Comparison of ENCODE assay signal across 27 cellular contexts in the genomic region with DNA sequence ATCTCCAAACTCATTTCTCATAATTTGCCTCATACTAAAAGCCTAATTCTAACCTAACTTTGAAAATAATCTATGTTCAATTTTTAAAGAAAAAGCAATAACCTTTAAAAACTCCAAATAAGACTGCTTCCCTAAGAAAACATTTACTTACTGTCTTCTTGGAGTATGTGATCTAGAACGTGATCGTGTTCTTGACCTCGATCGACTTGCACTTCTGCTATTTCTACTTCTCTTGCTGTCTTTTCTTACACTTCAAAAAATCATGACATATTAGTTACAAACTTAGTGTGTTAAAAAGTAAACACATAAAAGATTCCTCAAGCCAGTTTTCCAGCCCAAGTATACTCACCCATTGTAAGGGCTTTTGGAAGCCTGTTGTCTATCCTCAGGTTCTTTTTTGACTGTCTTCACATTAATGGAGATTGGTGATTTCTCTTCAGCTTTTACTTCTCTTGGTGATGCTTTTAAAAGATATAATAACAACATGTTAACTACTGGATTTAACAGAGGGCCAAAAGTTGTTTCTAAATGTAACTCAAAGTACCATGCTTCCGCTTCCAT. TPM values are rescaled to one million over a fixed set of nuclear protein-coding genes. Genes with fewer than 3 reads are reported as not detected.
DNase-seq lines count a peak whose midpoint lies in the region; ATAC-seq, FAIRE-seq and TF ChIP-seq lines count a peak whose summit lies in the region.
"Had no signal": no experiment of that assay in that cellular context is flagged by ENCODE, and none has a peak within 500 bp of the region (broad histone marks: within the 10 kb centered on the region; RNA-seq: fewer than 3 reads in every experiment).

No MANE protein-coding gene starts in this region.

- H3K4me2 ChIP-seq in mesenchymal stem cell (ENCODE audit: low read length, poor library complexity, severe bottlenecking) = no peak overlapping the region
- H3K4me2 ChIP-seq: hepatocyte had no signal

- no peak overlapping the region for H3K4ac ChIP-seq in mesenchymal stem cell (ENCODE audit: low read depth in 1 of 2, low read length in 2 of 2)

- no peak overlapping the region for H2AFZ ChIP-seq in mesenchymal stem cell (ENCODE audit: low read depth, low read length)
- H2AFZ ChIP-seq: hepatocyte had no signal

- H2BK120ac ChIP-seq in mesenchymal stem cell (ENCODE audit: low read depth, low read length) = no peak overlapping the region

- WGBS in mesenchymal stem cell = 96% methylated on average over 5 of the region's 5 CpGs

- peaks cover 1% of the 10 kb centered on the region for H3K79me1 ChIP-seq in mesenchymal stem cell (replicated peaks; ENCODE audit: low read length, poor library complexity, severe bottlenecking)

- H3K36me3 Mint-ChIP-seq in activated T-cell treated with anti-CD3 and anti-CD28 coated beads, Interleukin-2, amount 50 U/mL, for 72 hours (ENCODE audit: insufficient read depth in 2 of 2) = peaks cover 19 to 63% of the 10 kb centered on the region in 2 donors
- H3K36me3 Mint-ChIP-seq in activated T-helper 17 cell treated with anti-CD3 and anti-CD28 coated beads, Interleukin-2, amount 50 U/mL, for 72 hours (ENCODE audit: low read depth) = peaks cover 100% of the 10 kb centered on the region

- H2BK15ac ChIP-seq in mesenchymal stem cell (ENCODE audit: low read depth, poor library complexity, severe bottlenecking) = no peak overlapping the region

- H3K27me3 Mint-ChIP-seq in activated T-cell treated with anti-CD3 and anti-CD28 coated beads, Interleukin-2, amount 50 U/mL, for 72 hours (ENCODE audit: low read depth) = no peaks in the 10 kb centered on the region
- no peaks in the 10 kb centered on the region for H3K27me3 Mint-ChIP-seq in activated T-helper 17 cell treated with anti-CD3 and anti-CD28 coated beads, Interleukin-2, amount 50 U/mL, for 72 hours

- H3K4me1 Mint-ChIP-seq in activated T-cell treated with anti-CD3 and anti-CD28 coated beads, Interleukin-2, amount 50 U/mL, for 72 hours (ENCODE audit: low read depth) = peaks cover 72% of the 10 kb centered on the region
- H3K4me1 Mint-ChIP-seq in activated T-helper 17 cell treated with anti-CD3 and anti-CD28 coated beads, Interleukin-2, amount 50 U/mL, for 72 hours = peaks cover 42% of the 10 kb centered on the region

- no peak for DNase-seq in activated T-cell treated with anti-CD3 and anti-CD28 coated beads, Interleukin-2, amount 50 U/mL, for 72 hours
- DNase-seq in activated T-cell treated with anti-CD3 and anti-CD28 coated beads, Interleukin-2, amount 50 U/mL, for 1 hour = no peak
- DNase-seq in H54 (ENCODE audit: insufficient read length, low spot score) (no peak), mesenchymal stem cell (peak; percentile 28), HUDEP-2 (lab: John Stamatoyannopoulos, UW; ENCODE audit: unreplicated experiment in 76 of 76) (no peak), COR-L47 (lab: John Stamatoyannopoulos, UW) (no peak)
- DNase-seq: activated effector memory CD4-positive, alpha-beta T cell treated with Interleukin-2 at 50 U/mL for 16 hours; amygdala; BE2C; colonic mucosa; endodermal cell; gastrocnemius medialis; MM.1S; NCI-H1417 treated with DMSO at 0.1 percent for 48 hours; NCI-H2081 treated with DMSO at 0.1 percent for 48 hours; NCI-H345; OCI-M1; spleen; stimulated activated CD4-positive, alpha-beta T cell treated with anti-CD3 and anti-CD28 coated beads, Interleukin-4, amount 100 ng/mL, for 1 hour; stimulated activated naive CD4-positive, alpha-beta T cell treated with Interleukin-2 at 50 U/mL for 16 hours had no signal

- H2BK5ac ChIP-seq in mesenchymal stem cell (ENCODE audit: low read depth, low read length, poor library complexity, severe bottlenecking) = no peak overlapping the region

- no peaks in the 10 kb centered on the region for H3K9me3 Mint-ChIP-seq in activated T-cell treated with anti-CD3 and anti-CD28 coated beads, Interleukin-2, amount 50 U/mL, for 72 hours
- no peaks in the 10 kb centered on the region for H3K9me3 Mint-ChIP-seq in activated T-helper 17 cell treated with anti-CD3 and anti-CD28 coated beads, Interleukin-2, amount 50 U/mL, for 72 hours
- H3K9me3 Mint-ChIP-seq: endodermal cell had no signal

- no peak overlapping the region for H4K8ac ChIP-seq in mesenchymal stem cell (ENCODE audit: low read length)

- H4K91ac ChIP-seq in mesenchymal stem cell (ENCODE audit: low read length) = no peak overlapping the region

- H3K23ac ChIP-seq in mesenchymal stem cell (ENCODE audit: low read length in 2 of 2) = no peak overlapping the region

- H3K4me3 ChIP-seq in mesenchymal stem cell (ENCODE audit: insufficient read depth in 1 of 2, low read depth in 1 of 2, low read length in 2 of 2) = no peak overlapping the region
- H3K4me3 ChIP-seq: breast epithelium, colonic mucosa, gastrocnemius medialis, hepatocyte, spleen had no signal

- H3K18ac ChIP-seq in mesenchymal stem cell (ENCODE audit: low read depth in 1 of 2, low read length in 2 of 2) = no peak overlapping the region

- H3K14ac ChIP-seq in mesenchymal stem cell (ENCODE audit: low read length in 2 of 2) = no peak overlapping the region

- FAIRE-seq in H54 (lab: Jason Lieb, UNC) = peak; percentile 30
- FAIRE-seq: D721Med had no signal

- peaks cover 12 to 98% of the 10 kb centered on the region in 2 experiments for H3K36me3 ChIP-seq in mesenchymal stem cell (ENCODE audit: control insufficient read depth in 1 of 2, insufficient read depth in 2 of 2, low read depth in 1 of 2, low read length in 2 of 2)

- H3K4me3 Mint-ChIP-seq in activated T-cell treated with anti-CD3 and anti-CD28 coated beads, Interleukin-2, amount 50 U/mL, for 72 hours = peak overlapping the region in 1 of 2 donors; percentile 75
- H3K4me3 Mint-ChIP-seq in activated T-helper 17 cell treated with anti-CD3 and anti-CD28 coated beads, Interleukin-2, amount 50 U/mL, for 72 hours = peak overlapping the region; percentile 57
- H3K4me3 Mint-ChIP-seq: endodermal cell had no signal

- no peak overlapping the region for H3K9ac ChIP-seq in mesenchymal stem cell (ENCODE audit: low read length)

- no peaks in the 10 kb centered on the region for H3K27me3 ChIP-seq in mesenchymal stem cell (ENCODE audit: control insufficient read depth in 1 of 2, insufficient read depth in 1 of 2, low read length in 2 of 2)
- H3K27me3 ChIP-seq: BE2C, breast epithelium, colonic mucosa, gastrocnemius medialis, hepatocyte, spleen had no signal

- H3K27ac Mint-ChIP-seq in activated T-cell treated with anti-CD3 and anti-CD28 coated beads, Interleukin-2, amount 50 U/mL, for 72 hours = peak overlapping the region; percentile 82
- peak overlapping the region; percentile 91 for H3K27ac Mint-ChIP-seq in activated T-helper 17 cell treated with anti-CD3 and anti-CD28 coated beads, Interleukin-2, amount 50 U/mL, for 72 hours
- H3K27ac Mint-ChIP-seq: endodermal cell had no signal

- H3K4me1 ChIP-seq in mesenchymal stem cell (ENCODE audit: control insufficient read depth, insufficient read depth, low read depth, low read length) = no peaks in the 10 kb centered on the region
- H3K4me1 ChIP-seq: BE2C, colonic mucosa had no signal

- no peak overlapping the region for H2BK12ac ChIP-seq in mesenchymal stem cell (ENCODE audit: low read length in 2 of 2)

- H3K27ac ChIP-seq in mesenchymal stem cell (ENCODE audit: low read length, poor library complexity, severe bottlenecking) = no peak overlapping the region
- H3K27ac ChIP-seq: breast epithelium, colonic mucosa, gastrocnemius medialis, hepatocyte had no signal

- H2AK5ac ChIP-seq in mesenchymal stem cell (ENCODE audit: low read length, severe bottlenecking) = no peak overlapping the region

- H3K9me3 ChIP-seq in mesenchymal stem cell (ENCODE audit: control insufficient read depth, low read length) = no peaks in the 10 kb centered on the region
- H3K9me3 ChIP-seq: BE2C, breast epithelium, colonic mucosa, gastrocnemius medialis, spleen had no signal

- no peak for ATAC-seq in activated T-cell treated with anti-CD3 and anti-CD28 coated beads, Interleukin-2, amount 50 U/mL, for 72 hours (replicated peaks in 1 of 2)
- ATAC-seq in activated T-helper 17 cell treated with anti-CD3 and anti-CD28 coated beads, Interleukin-2, amount 50 U/mL, for 72 hours (replicated peaks) = no peak
- ATAC-seq in GM21619 (IDR thresholded peaks at IDR 0.05; ENCODE audit: unreplicated experiment) = no peak
- ATAC-seq: gastrocnemius medialis, HCT116, Right ventricle myocardium inferior had no signal

- no peak for TF ChIP-seq POLR2A in H54 (IDR thresholded peaks at IDR 0.05; ENCODE audit: low read depth, low read length)

RNA-seq across cellular contexts. Expression of a gene that starts 10.7 kb away (rescaled TPM):
- total RNA-seq in activated T-cell treated with anti-CD3 and anti-CD28 coated beads, Interleukin-2, amount 50 U/mL, for 72 hours = 100 to 1,000 TPM; 248 to 315 TPM
- total RNA-seq in activated T-helper 17 cell treated with anti-CD3 and anti-CD28 coated beads, Interleukin-2, amount 50 U/mL, for 72 hours = 100 to 1,000 TPM; 173 to 194 TPM
- 87.8 TPM for polyA plus RNA-seq in mesenchymal stem cell (2013, experiment 1 of 2)
- polyA plus RNA-seq in mesenchymal stem cell (2013, experiment 2 of 2) = 78.4 TPM
